8 cellular contexts compared by ENCODE assay signal in the genomic region with DNA sequence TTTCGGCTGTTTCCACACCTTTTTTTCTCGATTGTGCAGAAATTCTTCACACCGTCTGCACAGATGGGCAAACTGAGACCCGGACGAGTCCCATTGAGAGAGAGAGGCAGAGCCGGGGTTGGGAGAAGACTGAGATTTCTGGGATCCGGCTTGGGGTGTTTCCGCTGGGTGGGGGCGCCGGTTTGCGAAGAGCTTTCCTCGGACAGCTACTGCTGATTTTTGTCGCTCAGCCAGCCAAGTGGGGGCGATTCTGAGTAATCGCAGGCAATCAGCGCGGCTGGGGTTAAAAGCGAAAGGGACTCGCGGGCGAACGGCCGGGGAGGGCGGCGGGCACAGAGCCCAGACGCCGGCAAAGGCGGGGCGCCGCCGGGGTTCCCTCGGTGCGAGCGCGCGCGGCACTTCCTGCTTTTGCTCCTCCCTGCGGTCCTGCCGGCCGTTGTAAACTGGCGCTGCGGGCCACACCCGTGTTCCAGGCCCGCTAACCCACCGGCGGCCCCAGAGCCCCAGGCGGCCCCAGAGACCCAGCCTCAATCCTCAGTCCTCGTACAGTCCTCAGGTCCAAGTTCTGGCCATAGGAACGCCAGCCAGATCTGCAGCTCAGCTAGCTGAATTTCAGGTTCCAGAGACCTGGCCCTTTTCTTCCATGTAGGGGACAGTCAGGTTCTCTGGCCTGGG.
DNase-seq lines count a peak whose midpoint lies in the region; ATAC-seq and TF ChIP-seq lines count a peak whose summit lies in the region.

No MANE protein-coding gene starts in this region.

- H3K4me3 Mint-ChIP-seq in nephron: peak overlapping the region; percentile 85 to 92 (median 88)

- peak overlapping the region; percentile 64 for H3K4me3 ChIP-seq in fibroblast of pulmonary artery (replicated peaks; ENCODE audit: low read depth, low read length)

- peak; percentile 91 for DNase-seq in EH (ENCODE audit: low read depth)
- DNase-seq in KBM-7: peak; percentile 91
- DNase-seq in RWPE1 (ENCODE audit: low spot score): peak; percentile 94
- DNase-seq in activated T-helper 9 cell treated with anti-CD3 and anti-CD28 coated beads, Interleukin-2, amount 50 U/mL, for 16 hours (ENCODE audit: low read depth): peak; percentile 76
- peak; percentile 86 for DNase-seq in fibroblast of pulmonary artery (ENCODE audit: low read depth)
- DNase-seq in stimulated activated naive CD4-positive, alpha-beta T cell treated with Interleukin-2 at 50 U/mL for 16 hours (lab: John Stamatoyannopoulos, UW): peak; percentile 81

- peaks cover 45% of the 10 kb centered on the region for H3K4me1 Mint-ChIP-seq in nephron

- ATAC-seq in GM21737 (IDR thresholded peaks at IDR 0.05; ENCODE audit: unreplicated experiment): peak; percentile 85

- H3K9me3 Mint-ChIP-seq in nephron: no peaks in the 10 kb centered on the region

- in situ Hi-C loops in KBM-7 (cut with MboI; ENCODE audit: low pct_unique_long_range_greater_than_20kb, low sequenced_read_pairs): no loop called here

- peaks cover 9% of the 10 kb centered on the region for H3K27me3 Mint-ChIP-seq in nephron (ENCODE audit: low read depth)

- peak overlapping the region; percentile 96 for H3K27ac ChIP-seq in RWPE1

- H3K27ac Mint-ChIP-seq in nephron: peak overlapping the region; percentile 93 to 96 (median 96)

- POLR2A ChIA-PET in RWPE1 (lab: Yijun Ruan, JAX; ENCODE audit: low non-redundant PET): interaction anchor here (0.9 kb wide), 1 partner anchor 480 kb away, joined by 5 read pairs; no protein-coding TSS in a partner anchor

- no peak for TF ChIP-seq CTCF in RWPE1 (conservative IDR thresholded peaks at IDR 0.05; ENCODE audit: low read depth)
- TF ChIP-seq CTCF in fibroblast of pulmonary artery (IDR thresholded peaks at IDR 0.05; ENCODE audit: low read length, missing control alignments): no peak
- TF ChIP-seq CTCF in nephron (IDR thresholded peaks at IDR 0.05; ENCODE audit: unreplicated experiment in 3 of 3): no peak

- CTCF ChIA-PET in RWPE1 (lab: Yijun Ruan, JAX): no interaction called here

- H3K36me3 Mint-ChIP-seq in nephron (ENCODE audit: low read depth): no peaks in the 10 kb centered on the region

Comparison
In these comparisons a context has a peak if more than half of its experiments do, and no peak if none do; other contexts are left out.
1. Peak in every context shown above with its lines: DNase-seq, ATAC-seq, H3K4me3 ChIP-seq and H3K27ac ChIP-seq.